Comparison of ENCODE assay signal across 9 cellular contexts in the genomic region with DNA sequence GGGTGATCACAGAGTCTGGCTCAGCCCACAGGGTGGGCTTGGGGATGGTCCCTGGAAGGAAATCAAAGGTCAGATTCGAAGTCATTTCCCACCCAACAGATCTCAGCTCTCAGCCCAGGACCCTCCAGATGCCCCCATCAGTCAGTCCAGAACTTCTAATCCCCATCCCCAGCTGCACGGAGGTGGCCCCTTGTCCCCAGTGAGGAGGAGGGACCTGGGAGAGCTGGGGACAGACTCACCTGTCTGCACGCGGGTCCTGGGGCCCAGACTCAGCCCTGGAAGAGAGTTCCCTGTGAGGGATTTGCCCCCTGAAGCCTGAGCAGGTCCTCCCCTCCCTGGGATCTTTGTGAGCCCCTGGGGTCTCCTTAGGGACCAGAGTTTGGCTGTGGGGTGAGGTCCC. TPM values are rescaled to one million over a fixed set of nuclear protein-coding genes. Genes with fewer than 3 reads are reported as not detected.
"Had no signal": no experiment of that assay in that cellular context is flagged by ENCODE, and none has a peak within 500 bp of the region (broad histone marks: within the 10 kb centered on the region; RNA-seq: fewer than 3 reads in every experiment).

No MANE protein-coding gene starts in this region.

RNA-seq across cellular contexts. Expression of a gene that starts 0.9 kb away (rescaled TPM):
- total RNA-seq: activated CD4-positive, alpha-beta memory T cell treated with anti-CD3 and anti-CD28 coated beads for 36 hours; activated CD4-positive, alpha-beta T cell treated with anti-CD3 and anti-CD28 coated beads, Interleukin-2, amount 10 ng/mL, durations not matched to agents 7 days and 5 days; activated naive CD4-positive, alpha-beta T cell treated with anti-CD3 and anti-CD28 coated beads for 36 hours; activated T-helper 17 cell treated with anti-CD3 and anti-CD28 coated beads, Interleukin-2, amount 50 U/mL, for 72 hours; astrocyte; K562; OCI-LY7; RPMI7951 had no signal
- polyA plus RNA-seq: K562 had no signal

RNA-seq across cellular contexts. Expression of a gene that starts 23.0 kb away (rescaled TPM):
- total RNA-seq: activated CD4-positive, alpha-beta memory T cell treated with anti-CD3 and anti-CD28 coated beads for 36 hours; activated CD4-positive, alpha-beta T cell treated with anti-CD3 and anti-CD28 coated beads, Interleukin-2, amount 10 ng/mL, durations not matched to agents 7 days and 5 days; activated naive CD4-positive, alpha-beta T cell treated with anti-CD3 and anti-CD28 coated beads for 36 hours; activated T-helper 17 cell treated with anti-CD3 and anti-CD28 coated beads, Interleukin-2, amount 50 U/mL, for 72 hours; astrocyte; K562; OCI-LY7; RPMI7951 had no signal
- polyA plus RNA-seq: K562 had no signal

RNA-seq across cellular contexts. Expression of a gene that starts 32.9 kb away (rescaled TPM):
- total RNA-seq: activated CD4-positive, alpha-beta memory T cell treated with anti-CD3 and anti-CD28 coated beads for 36 hours; activated CD4-positive, alpha-beta T cell treated with anti-CD3 and anti-CD28 coated beads, Interleukin-2, amount 10 ng/mL, durations not matched to agents 7 days and 5 days; activated naive CD4-positive, alpha-beta T cell treated with anti-CD3 and anti-CD28 coated beads for 36 hours; activated T-helper 17 cell treated with anti-CD3 and anti-CD28 coated beads, Interleukin-2, amount 50 U/mL, for 72 hours; astrocyte; K562; OCI-LY7; RPMI7951; T-cell had no signal
- polyA plus RNA-seq: K562 had no signal

RNA-seq across cellular contexts. Expression of a gene that starts 37.4 kb away (rescaled TPM):
- total RNA-seq: activated naive CD4-positive, alpha-beta T cell treated with anti-CD3 and anti-CD28 coated beads for 36 hours; astrocyte; K562; OCI-LY7; RPMI7951 had no signal

RNA-seq across cellular contexts. Expression of a gene that starts 57.2 kb away (rescaled TPM):
- total RNA-seq: activated naive CD4-positive, alpha-beta T cell treated with anti-CD3 and anti-CD28 coated beads for 36 hours; astrocyte; K562; OCI-LY7; RPMI7951 had no signal
